23 cellular contexts compared by ENCODE assay signal in genomic region chr3:14406762-14407161, GRCh38. TPM values are rescaled to one million over a fixed set of nuclear protein-coding genes. Genes with fewer than 3 reads are reported as not detected.
DNase-seq lines count a peak whose midpoint lies in the region; TF ChIP-seq lines count a peak whose summit lies in the region.
"Had no signal": no experiment of that assay in that cellular context is flagged by ENCODE, and none has a peak within 500 bp of the region (broad histone marks: within the 10 kb centered on the region; RNA-seq: fewer than 3 reads in every experiment).

No MANE protein-coding gene starts in this region.

- H3K23me2 ChIP-seq in H9 (ENCODE audit: insufficient read length, low read depth, low read length, poor library complexity, severe bottlenecking), result peaks cover 11% of the 10 kb centered on the region

- H3K9me3 Mint-ChIP-seq in H9 (peaks cover 0 to 4% of the 10 kb centered on the region in 2 experiments; a peak in 1 of 5 replicates), nephron (no peaks in the 10 kb centered on the region)
- no peaks in the 10 kb centered on the region for H3K9me3 Mint-ChIP-seq in activated T-helper 1 cell treated with anti-CD3 and anti-CD28 coated beads, Interleukin-12 subunit alpha, Interleukin-12 subunit beta, Interleukin-2, Interleukin-4 antibody, amounts not matched to agents 30 ng/mL and 10 ng/mL and 1 ng/mL, durations not matched to agents 14 hours and 24 hours and 36 hours
- H3K9me3 Mint-ChIP-seq: neural progenitor cell had no signal

- H4K5ac ChIP-seq in H9 (ENCODE audit: insufficient read length, low read depth, low read length), result no peak overlapping the region

- H3K4me1 ChIP-seq in BLaER1 treated with 17β-estradiol and CSF1 and Interleukin-3, amounts not matched to agents 10 nM and 100 nM, result peaks cover 60 to 81% (median 77%) of the 10 kb centered on the region in 10 experiments
- peaks cover 9% of the 10 kb centered on the region; the same call in 1 of the 2 replicates for H3K4me1 ChIP-seq in H9 (ENCODE audit: insufficient read depth, low read length)
- peaks cover 43 to 78% (median 61%) of the 10 kb centered on the region in 4 donors for H3K4me1 ChIP-seq in stomach

- peaks cover 21 to 41% (median 25%) of the 10 kb centered on the region in 3 experiments for H3K36me3 Mint-ChIP-seq in H9 (ENCODE audit: insufficient read depth in 1 of 3, low read depth in 3 of 3)
- H3K36me3 Mint-ChIP-seq in activated T-helper 1 cell treated with anti-CD3 and anti-CD28 coated beads, Interleukin-12 subunit alpha, Interleukin-12 subunit beta, Interleukin-2, Interleukin-4 antibody, amounts not matched to agents 30 ng/mL and 10 ng/mL and 1 ng/mL, durations not matched to agents 14 hours and 24 hours and 36 hours (ENCODE audit: low read depth), result peaks cover 37% of the 10 kb centered on the region
- H3K36me3 Mint-ChIP-seq in nephron (ENCODE audit: low read depth), result peaks cover 14% of the 10 kb centered on the region
- H3K36me3 Mint-ChIP-seq: neural progenitor cell had no signal

- H3K4me3 ChIP-seq in BLaER1 treated with 17β-estradiol and CSF1 and Interleukin-3, amounts not matched to agents 10 nM and 100 nM, result no peak overlapping the region
- no peak overlapping the region for H3K4me3 ChIP-seq in stomach
- H3K4me3 ChIP-seq: neural progenitor cell had no signal

- H4K8ac ChIP-seq in H9 (replicated peaks; ENCODE audit: insufficient read length, low read depth, low read length), result no peak overlapping the region

- peak overlapping the region in 2 of 11 experiments; percentile 7 to 91; a peak in 1 of 22 replicates for H3K9ac ChIP-seq in BLaER1 treated with 17β-estradiol and CSF1 and Interleukin-3, amounts not matched to agents 10 nM and 100 nM
- no peak overlapping the region for H3K9ac ChIP-seq in H9 (ENCODE audit: extremely low read depth, insufficient read length, low read length)
- H3K9ac ChIP-seq: neural progenitor cell had no signal

- H3K27ac Mint-ChIP-seq in H9, result peak overlapping the region in 2 of 3 experiments; percentile 61 to 79; a peak in 2 of 7 replicates
- peak overlapping the region; percentile 61 for H3K27ac Mint-ChIP-seq in activated T-helper 1 cell treated with anti-CD3 and anti-CD28 coated beads, Interleukin-12 subunit alpha, Interleukin-12 subunit beta, Interleukin-2, Interleukin-4 antibody, amounts not matched to agents 30 ng/mL and 10 ng/mL and 1 ng/mL, durations not matched to agents 14 hours and 24 hours and 36 hours
- H3K27ac Mint-ChIP-seq in nephron, result peak overlapping the region in 2 of 3 experiments; percentile 49 to 75
- H3K27ac Mint-ChIP-seq: neural progenitor cell had no signal

- no CpG with 5 or more reads among the region's 3 CpGs for WGBS in H9 (ENCODE audit: extremely low coverage, insufficient read length, low lambda C conversion rate)
- WGBS in stomach, 5 donors, result 65 to 79% (median 76%) methylated on average over 3 of the region's 3 CpGs

- H4K91ac ChIP-seq in H9 (ENCODE audit: insufficient read length, low read depth, low read length), result no peak overlapping the region

- H2BK5ac ChIP-seq in H9 (ENCODE audit: insufficient read length, low read length), result no peak overlapping the region

- peaks cover 0 to 85% (median 56%) of the 10 kb centered on the region in 11 experiments; a peak in 20 of 22 replicates for H4K20me1 ChIP-seq in BLaER1 treated with 17β-estradiol and CSF1 and Interleukin-3, amounts not matched to agents 10 nM and 100 nM
- H4K20me1 ChIP-seq in H9 (ENCODE audit: control insufficient read depth, insufficient read depth, insufficient read length), result no peaks in the 10 kb centered on the region

- H3K27me3 Mint-ChIP-seq in H9 (ENCODE audit: low read depth), result peaks cover under 1% of the 10 kb centered on the region; the same call in 1 of the 2 replicates
- no peaks in the 10 kb centered on the region for H3K27me3 Mint-ChIP-seq in activated T-helper 1 cell treated with anti-CD3 and anti-CD28 coated beads, Interleukin-12 subunit alpha, Interleukin-12 subunit beta, Interleukin-2, Interleukin-4 antibody, amounts not matched to agents 30 ng/mL and 10 ng/mL and 1 ng/mL, durations not matched to agents 14 hours and 24 hours and 36 hours (ENCODE audit: insufficient read depth)
- H3K27me3 Mint-ChIP-seq in nephron (ENCODE audit: low read depth), result peaks cover 34% of the 10 kb centered on the region

- no peak overlapping the region for H2BK20ac ChIP-seq in H9 (ENCODE audit: low read depth, low read length, poor library complexity, severe bottlenecking)

- H2BK15ac ChIP-seq in H9 (ENCODE audit: low read depth, low read length), result no peak overlapping the region

- H3K4me1 Mint-ChIP-seq in H9, result peaks cover 36 to 48% of the 10 kb centered on the region in 2 experiments
- H3K4me1 Mint-ChIP-seq in activated T-helper 1 cell treated with anti-CD3 and anti-CD28 coated beads, Interleukin-12 subunit alpha, Interleukin-12 subunit beta, Interleukin-2, Interleukin-4 antibody, amounts not matched to agents 30 ng/mL and 10 ng/mL and 1 ng/mL, durations not matched to agents 14 hours and 24 hours and 36 hours (ENCODE audit: low read depth), result peaks cover 57% of the 10 kb centered on the region
- peaks cover 33% of the 10 kb centered on the region for H3K4me1 Mint-ChIP-seq in nephron

- no peaks in the 10 kb centered on the region for H3K27me3 ChIP-seq in BLaER1 treated with 17β-estradiol and CSF1 and Interleukin-3, amounts not matched to agents 10 nM and 100 nM
- no peaks in the 10 kb centered on the region for H3K27me3 ChIP-seq in H9 (ENCODE audit: insufficient read depth, low read length)
- no peaks in the 10 kb centered on the region for H3K27me3 ChIP-seq in stomach
- H3K27me3 ChIP-seq: dorsolateral prefrontal cortex had no signal

- peak overlapping the region in 3 of 11 experiments; percentile 4 to 97 (median 4); a peak in 4 of 22 replicates for H3K27ac ChIP-seq in BLaER1 treated with 17β-estradiol and CSF1 and Interleukin-3, amounts not matched to agents 10 nM and 100 nM
- H3K27ac ChIP-seq in H9 (ENCODE audit: insufficient read length, low read depth, low read length) (no peak overlapping the region), stomach (peak overlapping the region in 2 of 5 donors; percentile 76 to 93)
- H3K27ac ChIP-seq: neural progenitor cell had no signal

- H3T11ph ChIP-seq in H9 (ENCODE audit: low read length), result no peak overlapping the region

- H3K4me3 Mint-ChIP-seq in H9, result no peak overlapping the region
- H3K4me3 Mint-ChIP-seq in activated T-helper 1 cell treated with anti-CD3 and anti-CD28 coated beads, Interleukin-12 subunit alpha, Interleukin-12 subunit beta, Interleukin-2, Interleukin-4 antibody, amounts not matched to agents 30 ng/mL and 10 ng/mL and 1 ng/mL, durations not matched to agents 14 hours and 24 hours and 36 hours, result no peak overlapping the region
- peak overlapping the region in 2 of 3 experiments; percentile 77 to 98 for H3K4me3 Mint-ChIP-seq in nephron

- no peak for TF ChIP-seq POLR2A in stomach (IDR thresholded peaks at IDR 0.05)

- no peak overlapping the region for H3K56ac ChIP-seq in H9 (ENCODE audit: insufficient read length, low read depth, low read length)

- H3K18ac ChIP-seq in H9 (ENCODE audit: insufficient read length, low read depth, low read length), result no peak overlapping the region

- H3K4me2 ChIP-seq in BLaER1 treated with 17β-estradiol and CSF1 and Interleukin-3, amounts not matched to agents 10 nM and 100 nM, result peak overlapping the region in 8 of 11 experiments; percentile 92 to 99 (median 98); a peak in 11 of 22 replicates
- no peak overlapping the region for H3K4me2 ChIP-seq in H9 (ENCODE audit: insufficient read depth, insufficient read length, low read length)
- H3K4me2 ChIP-seq: neural progenitor cell had no signal

- H3K23ac ChIP-seq in H9 (ENCODE audit: insufficient read length, low read depth, low read length), result no peak overlapping the region

- no peaks in the 10 kb centered on the region for H3K9me3 ChIP-seq in BLaER1 treated with 17β-estradiol and CSF1 and Interleukin-3, amounts not matched to agents 10 nM and 100 nM (replicated peaks in 1 of 11)
- H3K9me3 ChIP-seq in H9 (ENCODE audit: control insufficient read depth, low read depth, low read length), result no peaks in the 10 kb centered on the region
- no peaks in the 10 kb centered on the region for H3K9me3 ChIP-seq in stomach
- H3K9me3 ChIP-seq: Caco-2 had no signal

- intact Hi-C loops in activated T-helper 1 cell treated with anti-CD3 and anti-CD28 coated beads, Interleukin-12 subunit alpha, Interleukin-12 subunit beta, Interleukin-2, Interleukin-4 antibody, amounts not matched to agents 30 ng/mL and 10 ng/mL and 1 ng/mL, durations not matched to agents 14 hours and 24 hours and 36 hours (cut with micrococcal nuclease), result loop anchor here (10.0 kb wide), 1 partner anchor 798 kb away; the partner anchor contains the start of gene CAPN7
- intact Hi-C loops in stomach (cut with DNase I; ENCODE audit: low total_unique reads), result loop anchor here (10.0 kb wide), 1 partner anchor 48 kb away; no protein-coding TSS in a partner anchor

- peaks cover 0 to 41% (median 33%) of the 10 kb centered on the region in 11 experiments; a peak in 19 of 22 replicates for H3K36me3 ChIP-seq in BLaER1 treated with 17β-estradiol and CSF1 and Interleukin-3, amounts not matched to agents 10 nM and 100 nM
- peaks cover 0 to 15% (median 9%) of the 10 kb centered on the region in 4 donors for H3K36me3 ChIP-seq in stomach
- H3K36me3 ChIP-seq: neural progenitor cell had no signal

- H3K14ac ChIP-seq in H9 (ENCODE audit: insufficient read depth, low read length), result no peak overlapping the region

- H3K79me2 ChIP-seq in H9 (ENCODE audit: insufficient read depth, low read length), result peaks cover 44% of the 10 kb centered on the region; the same call in 1 of the 2 replicates

- no peak for TF ChIP-seq EP300 in stomach (IDR thresholded peaks at IDR 0.05)

- TF ChIP-seq CTCF in H9 (conservative IDR thresholded peaks at IDR 0.05) (no peak), nephron (IDR thresholded peaks at IDR 0.05; ENCODE audit: unreplicated experiment in 3 of 3) (no peak), stomach (IDR thresholded peaks at IDR 0.05) (no peak)

- H2BK12ac ChIP-seq in H9 (ENCODE audit: insufficient read length, low read depth, low read length), result no peak overlapping the region

- H2AK5ac ChIP-seq in H9 (ENCODE audit: insufficient read length, low read length), result no peak overlapping the region

- no peak overlapping the region for H3K4ac ChIP-seq in H9 (ENCODE audit: low read depth, low read length)

- H2BK120ac ChIP-seq in H9 (ENCODE audit: low read depth, low read length, poor library complexity, severe bottlenecking), result no peak overlapping the region

- peaks cover 15% of the 10 kb centered on the region for H3K79me1 ChIP-seq in H9 (ENCODE audit: insufficient read depth, low read depth, low read length, poor library complexity, severe bottlenecking)

- DNase-seq in H9 (no peak), islet precursor cell (no peak), NAMALWA (ENCODE audit: low spot score) (no peak), stomach (no peak)
- no peak for DNase-seq in activated T-helper 1 cell treated with anti-CD3 and anti-CD28 coated beads, Interleukin-12 subunit alpha, Interleukin-12 subunit beta, Interleukin-2, Interleukin-4 antibody, amounts not matched to agents 30 ng/mL and 10 ng/mL and 1 ng/mL, durations not matched to agents 14 hours and 24 hours and 36 hours (ENCODE audit: low spot score)
- DNase-seq: activated CD4-positive, alpha-beta T cell treated with anti-CD3 and anti-CD28 coated beads for 1 hour; activated effector memory CD4-positive, alpha-beta T cell treated with Interleukin-2 at 50 U/mL for 16 hours; amniotic stem cell; Caco-2; caudate nucleus; dorsolateral prefrontal cortex; erythroblast; foreskin melanocyte; Kasumi-1; left colon; midbrain; NCI-H1417 treated with DMSO at 0.1 percent for 48 hours; NCI-H2171 treated with DMSO at 0.1 percent for 48 hours; PC-3; stimulated activated CD8-positive, alpha-beta memory T cell treated with anti-CD3 and anti-CD28 coated beads, Interleukin-4, amount 100 ng/mL, for 48 hours had no signal

- H2AFZ ChIP-seq in H9 (ENCODE audit: low read length), result no peak overlapping the region
- H2AFZ ChIP-seq: neural progenitor cell had no signal

RNA-seq across cellular contexts. Expression of gene SLC6A6, which starts 4.4 kb away (rescaled TPM):
- 70.8 and 72.6 TPM in 2 replicates for total RNA-seq in H9 (2021)
- 45.4 and 51.2 TPM in 2 replicates for total RNA-seq in activated T-helper 1 cell treated with anti-CD3 and anti-CD28 coated beads, Interleukin-12 subunit alpha, Interleukin-12 subunit beta, Interleukin-2, Interleukin-4 antibody, amounts not matched to agents 30 ng/mL and 10 ng/mL and 1 ng/mL, durations not matched to agents 14 hours and 24 hours and 36 hours
- 10 to 100 TPM; 15.6 to 36.7 (median 28.0) TPM for total RNA-seq in stomach
- 1 to 10 TPM; 3.0 to 6.8 (median 4.9) TPM for polyA plus RNA-seq in stomach

Comparison
In these comparisons a context has a peak if more than half of its experiments do, and no peak if none do; other contexts are left out.
1. H3K4me3 Mint-ChIP-seq: peak in nephron (2 of 3); none in H9 (0 of 2) and activated T-helper 1 cell treated with anti-CD3 and anti-CD28 coated beads, Interleukin-12 subunit alpha, Interleukin-12 subunit beta, Interleukin-2, Interleukin-4 antibody, amounts not matched to agents 30 ng/mL and 10 ng/mL and 1 ng/mL, durations not matched to agents 14 hours and 24 hours and 36 hours (single experiment).
2. Peak in every context shown above with its lines, with median percentiles within 50 percentile points of each other: H3K27ac Mint-ChIP-seq.